15 cellular contexts compared by ENCODE assay signal in the genomic region with DNA sequence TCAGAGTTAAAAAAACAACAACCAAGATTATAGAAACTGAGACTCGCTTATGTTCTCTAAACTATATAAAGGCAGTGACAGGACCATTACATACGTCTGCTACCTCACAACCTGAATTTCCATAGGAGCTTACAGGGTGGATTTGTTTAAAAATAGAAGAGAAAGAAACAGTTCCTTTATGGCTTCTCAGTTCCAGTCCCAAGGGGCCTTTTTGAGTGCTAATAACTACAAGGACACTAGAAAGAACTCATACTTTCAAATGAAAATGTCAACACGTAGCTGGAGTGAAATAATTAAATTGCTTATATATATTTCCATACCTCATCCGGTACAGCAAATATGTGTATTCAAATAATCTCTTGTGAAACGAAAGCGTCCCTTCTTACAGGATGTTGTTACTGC. TPM values are rescaled to one million over a fixed set of nuclear protein-coding genes. Genes with fewer than 3 reads are reported as not detected.
DNase-seq lines count a peak whose midpoint lies in the region; ATAC-seq and TF ChIP-seq lines count a peak whose summit lies in the region.
"Had no signal": no experiment of that assay in that cellular context is flagged by ENCODE, and none has a peak within 500 bp of the region (broad histone marks: within the 10 kb centered on the region; RNA-seq: fewer than 3 reads in every experiment).

No MANE protein-coding gene starts in this region.

- H3K4me2 ChIP-seq in OCI-LY3 (ENCODE audit: low read length) = peak overlapping the region; percentile 55

- 0 out of 2 replicates have a peak overlapping the region, but pooled peaks have one; percentile 6 for H3K27ac ChIP-seq in OCI-LY3 (ENCODE audit: low read length)
- H3K27ac ChIP-seq: ovary had no signal

- H3K36me3 ChIP-seq in OCI-LY3 (replicated peaks; ENCODE audit: low read depth, low read length) = no peaks in the 10 kb centered on the region
- H3K36me3 ChIP-seq: ovary had no signal

- no peaks in the 10 kb centered on the region for H3K4me1 Mint-ChIP-seq in activated CD4-positive, alpha-beta T cell treated with anti-CD3 and anti-CD28 coated beads, Interleukin-2, amount 10 ng/mL, durations not matched to agents 24 days and 14 days
- H3K4me1 Mint-ChIP-seq: CD8-positive, alpha-beta memory T cell had no signal

- H3K9me3 Mint-ChIP-seq in activated CD4-positive, alpha-beta T cell treated with anti-CD3 and anti-CD28 coated beads, Interleukin-2, amount 10 ng/mL, durations not matched to agents 24 days and 14 days = no peaks in the 10 kb centered on the region
- H3K9me3 Mint-ChIP-seq: CD8-positive, alpha-beta memory T cell; dendritic cell treated with granulocyte-macrophage colony-stimulating factor and Interleukin-4, amounts not matched to agents 40 ng/mL and 50 ng/mL, for 4 days had no signal

- intact Hi-C loops in activated CD4-positive, alpha-beta T cell treated with anti-CD3 and anti-CD28 coated beads, Interleukin-2, amount 10 ng/mL, durations not matched to agents 24 days and 14 days (cut with micrococcal nuclease) = no loop called here

- no peaks in the 10 kb centered on the region for H3K79me2 ChIP-seq in OCI-LY3 (ENCODE audit: low read length)

- H3K4me3 Mint-ChIP-seq in activated CD4-positive, alpha-beta T cell treated with anti-CD3 and anti-CD28 coated beads, Interleukin-2, amount 10 ng/mL, durations not matched to agents 24 days and 14 days = no peak overlapping the region
- H3K4me3 Mint-ChIP-seq: CD8-positive, alpha-beta memory T cell; dendritic cell treated with granulocyte-macrophage colony-stimulating factor and Interleukin-4, amounts not matched to agents 40 ng/mL and 50 ng/mL, for 4 days had no signal

- peak overlapping the region; percentile 35 for H3K4me3 ChIP-seq in OCI-LY3 (ENCODE audit: low read length)
- H3K4me3 ChIP-seq: lung, ovary had no signal

- no peaks in the 10 kb centered on the region for H3K9me3 ChIP-seq in OCI-LY3 (ENCODE audit: insufficient read depth, low read length)
- H3K9me3 ChIP-seq: ovary had no signal

- no peaks in the 10 kb centered on the region for H4K20me1 ChIP-seq in OCI-LY3 (ENCODE audit: insufficient read depth, low read length)

- no peak overlapping the region for H3K27ac Mint-ChIP-seq in activated CD4-positive, alpha-beta T cell treated with anti-CD3 and anti-CD28 coated beads, Interleukin-2, amount 10 ng/mL, durations not matched to agents 24 days and 14 days
- H3K27ac Mint-ChIP-seq: CD8-positive, alpha-beta memory T cell; dendritic cell treated with granulocyte-macrophage colony-stimulating factor and Interleukin-4, amounts not matched to agents 40 ng/mL and 50 ng/mL, for 4 days had no signal

- 0 out of 2 replicates have a peak overlapping the region, but pooled peaks have one; percentile 5 for H2AFZ ChIP-seq in OCI-LY3 (ENCODE audit: low read depth, low read length)

- DNase-seq in activated CD8-positive, alpha-beta memory T cell treated with anti-CD3 and anti-CD28 coated beads, Interleukin-2, amount 50 U/mL, for 4 hours = no peak
- DNase-seq in activated CD4-positive, alpha-beta T cell treated with anti-CD3 and anti-CD28 coated beads, Interleukin-2, amount 10 ng/mL, durations not matched to agents 24 days and 14 days = no peak
- no peak for DNase-seq in ureter (ENCODE audit: low spot score)
- DNase-seq: activated naive CD4-positive, alpha-beta T cell; CD8-positive, alpha-beta memory T cell; ovary; SHP77; stimulated activated CD4-positive, alpha-beta T cell treated with anti-CD3 and anti-CD28 coated beads, Interleukin-1b, Interleukin-23, amount 100 ng/mL, for 48 hours had no signal

- no peaks in the 10 kb centered on the region for H3K27me3 ChIP-seq in OCI-LY3 (ENCODE audit: low read depth, low read length)
- H3K27me3 ChIP-seq: ovary had no signal

- H3K9ac ChIP-seq in OCI-LY3 (ENCODE audit: low read length) = no peak overlapping the region

- peaks cover 3% of the 10 kb centered on the region for H3K27me3 Mint-ChIP-seq in activated CD4-positive, alpha-beta T cell treated with anti-CD3 and anti-CD28 coated beads, Interleukin-2, amount 10 ng/mL, durations not matched to agents 24 days and 14 days
- H3K27me3 Mint-ChIP-seq: dendritic cell treated with granulocyte-macrophage colony-stimulating factor and Interleukin-4, amounts not matched to agents 40 ng/mL and 50 ng/mL, for 4 days had no signal

- H3K4me1 ChIP-seq in OCI-LY3 (ENCODE audit: low read length) = peaks cover 14% of the 10 kb centered on the region

- TF ChIP-seq CTCF in OCI-LY3 (IDR thresholded peaks at IDR 0.05; ENCODE audit: low read depth, low read length) = no peak

- H3K36me3 Mint-ChIP-seq in activated CD4-positive, alpha-beta T cell treated with anti-CD3 and anti-CD28 coated beads, Interleukin-2, amount 10 ng/mL, durations not matched to agents 24 days and 14 days (ENCODE audit: low read depth) = no peaks in the 10 kb centered on the region
- H3K36me3 Mint-ChIP-seq: CD8-positive, alpha-beta memory T cell had no signal

- peak; percentile 69 for ATAC-seq in GM18519 (IDR thresholded peaks at IDR 0.05; ENCODE audit: low FRiP score, unreplicated experiment)
- peak; percentile 64 for ATAC-seq in GM21423 (IDR thresholded peaks at IDR 0.05; ENCODE audit: unreplicated experiment)
- peak; percentile 48 for ATAC-seq in HG02970 (IDR thresholded peaks at IDR 0.05; ENCODE audit: low FRiP score, unreplicated experiment)
- ATAC-seq in activated CD4-positive, CD25-positive, alpha-beta regulatory T cell treated with anti-CD3 and anti-CD28 coated beads, Interleukin-2, amount 50 U/mL, for 24 hours = no peak

RNA-seq across cellular contexts. Expression of a gene that starts 19.7 kb away (rescaled TPM):
- total RNA-seq in activated CD4-positive, alpha-beta T cell treated with anti-CD3 and anti-CD28 coated beads, Interleukin-2, amount 10 ng/mL, durations not matched to agents 24 days and 14 days = not detected in 2 replicates
- 18.8 TPM for total RNA-seq in ureter
- total RNA-seq: CD8-positive, alpha-beta memory T cell had no signal

Comparison
In these comparisons a context has a peak if more than half of its experiments do, and no peak if none do; other contexts are left out.
1. ATAC-seq: peak in GM18519 (single experiment), GM21423 (single experiment) and HG02970 (single experiment); none in activated CD4-positive, CD25-positive, alpha-beta regulatory T cell treated with anti-CD3 and anti-CD28 coated beads, Interleukin-2, amount 50 U/mL, for 24 hours (0 of 2).
2. RNA of a gene that starts 19.7 kb away (total RNA-seq): 18.8 TPM in ureter (single experiment); not detected in activated CD4-positive, alpha-beta T cell treated with anti-CD3 and anti-CD28 coated beads, Interleukin-2, amount 10 ng/mL, durations not matched to agents 24 days and 14 days; every median in the first group is over 10 times any median in the second.